Comparison of ENCODE assay signal across 23 cellular contexts in genomic region chr11:30453705-30454104, GRCh38.
A peak's percentile ranks its signal among the peaks of the same experiment; 100 is the strongest.
DNase-seq lines count a peak whose midpoint lies in the region; ATAC-seq and TF ChIP-seq lines count a peak whose summit lies in the region.
"Had no signal": no experiment of that assay in that cellular context is flagged by ENCODE, and none has a peak within 500 bp of the region (broad histone marks: within the 10 kb centered on the region; RNA-seq: fewer than 3 reads in every experiment).

No MANE protein-coding gene starts in this region.

- peaks cover 15% of the 10 kb centered on the region for H3K36me3 Mint-ChIP-seq in mesothelial cell of epicardium

- TF ChIP-seq CTCF in VCaP (conservative IDR thresholded peaks at IDR 0.05) (no peak), mesothelial cell of epicardium (IDR thresholded peaks at IDR 0.05; ENCODE audit: unreplicated experiment) (no peak)

- peak; percentile 26 for DNase-seq in H7
- no peak for DNase-seq in mesothelial cell of epicardium (ENCODE audit: low spot score in 2 of 2, unreplicated experiment in 2 of 2)
- DNase-seq in stimulated activated CD4-positive, alpha-beta T cell treated with anti-CD3 and anti-CD28 coated beads, Interleukin-2, amount 100 ng/mL, for 24 hours = no peak
- DNase-seq in erythroblast (lab: John Stamatoyannopoulos, UW) = no peak
- no peak for DNase-seq in stimulated activated CD4-positive, alpha-beta T cell treated with anti-CD3 and anti-CD28 coated beads, Interleukin-4, amount 100 ng/mL, for 4 hours
- DNase-seq: AML-193; CD4-positive, alpha-beta T cell; GOT3; Kasumi-1; NCI-H1105 treated with DMSO at 0.1 percent for 48 hours; NCI-H146; NCI-H446 treated with DMSO at 0.1 percent for 48 hours; NCI-H526; NCI-H82; PC-9; SIG-M5 had no signal

- H3K4me3 Mint-ChIP-seq in mesothelial cell of epicardium = no peak overlapping the region
- H3K4me3 Mint-ChIP-seq: CD4-positive, alpha-beta T cell had no signal

- peak; percentile 35 for ATAC-seq in esophagus mucosa
- ATAC-seq: A549, GM12878, K562 had no signal

- no peaks in the 10 kb centered on the region for H3K27me3 ChIP-seq in H7 (ENCODE audit: control insufficient read depth, insufficient read depth, low read length)
- H3K27me3 ChIP-seq: BLaER1 treated with 17β-estradiol and CSF1 and Interleukin-3, amounts not matched to agents 10 nM and 100 nM had no signal

- no peak for TF ChIP-seq POLR2A in erythroblast (IDR thresholded peaks at IDR 0.05; ENCODE audit: low read length)

- H3K4me1 Mint-ChIP-seq in mesothelial cell of epicardium = peaks cover 62% of the 10 kb centered on the region

- no peaks in the 10 kb centered on the region for H3K27me3 Mint-ChIP-seq in mesothelial cell of epicardium (ENCODE audit: low read depth)

- H3K36me3 ChIP-seq in H7 (replicated peaks; ENCODE audit: control insufficient read depth, insufficient read depth, low read length) = no peaks in the 10 kb centered on the region
- H3K36me3 ChIP-seq: BLaER1 treated with 17β-estradiol and CSF1 and Interleukin-3, amounts not matched to agents 10 nM and 100 nM had no signal

- H3K27ac ChIP-seq in VCaP = peak overlapping the region; percentile 30; the same call in 1 of the 2 replicates
- H3K27ac ChIP-seq: A549; BLaER1 treated with 17β-estradiol and CSF1 and Interleukin-3, amounts not matched to agents 10 nM and 100 nM; PC-9; SK-N-MC had no signal

- H3K9me3 Mint-ChIP-seq in mesothelial cell of epicardium = no peaks in the 10 kb centered on the region
- H3K9me3 Mint-ChIP-seq: CD4-positive, alpha-beta T cell had no signal

- no peak overlapping the region for H3K4me3 ChIP-seq in H7 (ENCODE audit: insufficient read depth, low read depth, low read length)
- H3K4me3 ChIP-seq: A549; BLaER1 treated with 17β-estradiol and CSF1 and Interleukin-3, amounts not matched to agents 10 nM and 100 nM; GM12878; K562; PC-9; SK-N-MC had no signal

- H3K27ac Mint-ChIP-seq in mesothelial cell of epicardium = peak overlapping the region; percentile 13
- H3K27ac Mint-ChIP-seq: CD4-positive, alpha-beta T cell had no signal
